In the genomic region with DNA sequence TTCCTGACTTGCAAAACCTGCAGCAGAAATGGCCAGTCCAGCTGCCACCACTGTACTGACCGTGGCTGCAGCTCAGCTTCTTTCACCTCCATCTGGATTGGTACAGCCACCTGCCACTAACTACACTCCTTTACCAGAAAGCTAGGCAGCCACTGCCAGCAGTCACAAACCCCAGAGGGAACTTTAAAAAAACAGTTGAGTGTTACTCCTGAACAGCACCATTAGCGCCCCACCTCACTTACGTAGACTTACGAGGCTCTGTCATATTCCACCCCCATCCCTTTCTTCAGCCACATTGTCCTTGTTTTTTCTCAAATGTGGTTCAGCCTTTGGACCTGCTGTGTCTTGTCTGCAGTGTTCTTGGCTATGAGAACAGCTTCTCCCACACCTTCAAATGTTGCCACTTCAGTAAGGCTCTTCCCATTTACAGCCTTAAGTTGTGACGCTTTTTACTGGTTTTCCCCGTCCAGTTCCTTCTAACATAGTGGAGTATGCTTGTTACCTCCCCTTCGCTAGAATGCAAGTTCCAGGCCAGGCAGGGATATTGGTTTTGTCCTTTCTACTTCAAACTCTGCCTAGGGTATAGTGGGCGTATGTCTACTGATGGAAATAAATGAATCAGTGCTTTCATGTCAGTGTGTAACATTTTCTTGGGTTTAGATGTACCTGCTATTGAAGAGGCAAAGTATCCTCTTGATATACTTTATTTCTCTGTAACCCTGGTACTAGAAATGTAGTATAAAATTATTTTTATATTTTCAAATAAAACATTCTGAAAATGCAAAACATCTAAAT, we compare ENCODE assay signal across 11 cellular contexts. TPM values are rescaled to one million over a fixed set of nuclear protein-coding genes. Genes with fewer than 3 reads are reported as not detected.
DNase-seq lines count a peak whose midpoint lies in the region; ATAC-seq and TF ChIP-seq lines count a peak whose summit lies in the region.
"Had no signal": no experiment of that assay in that cellular context is flagged by ENCODE, and none has a peak within 500 bp of the region (broad histone marks: within the 10 kb centered on the region; RNA-seq: fewer than 3 reads in every experiment).

No MANE protein-coding gene starts in this region.

- no peaks in the 10 kb centered on the region for H3K9me3 Mint-ChIP-seq in activated naive CD4-positive, alpha-beta T cell treated with anti-CD3 and anti-CD28 coated beads, Interleukin-2, amount 50 U/mL, for 24 hours
- no peaks in the 10 kb centered on the region for H3K9me3 Mint-ChIP-seq in stimulated activated naive B cell treated with anti-CD40 and anti-IgM and Interleukin-4, amounts not matched to agents 10 μg/mL and 1 μg/mL and 100 μg/mL, for 72 hours
- H3K9me3 Mint-ChIP-seq in Caco-2 (ENCODE audit: unreplicated experiment): no peaks in the 10 kb centered on the region

- H3K36me3 Mint-ChIP-seq in activated naive CD4-positive, alpha-beta T cell treated with anti-CD3 and anti-CD28 coated beads, Interleukin-2, amount 50 U/mL, for 24 hours: peaks cover 24% of the 10 kb centered on the region
- peaks cover 33 to 62% of the 10 kb centered on the region in 2 donors for H3K36me3 Mint-ChIP-seq in stimulated activated naive B cell treated with anti-CD40 and anti-IgM and Interleukin-4, amounts not matched to agents 10 μg/mL and 1 μg/mL and 100 μg/mL, for 72 hours
- H3K36me3 Mint-ChIP-seq in Caco-2 (ENCODE audit: insufficient read depth, unreplicated experiment): peaks cover 97% of the 10 kb centered on the region

- peaks cover 60% of the 10 kb centered on the region for H3K4me1 Mint-ChIP-seq in activated naive CD4-positive, alpha-beta T cell treated with anti-CD3 and anti-CD28 coated beads, Interleukin-2, amount 50 U/mL, for 24 hours
- H3K4me1 Mint-ChIP-seq in stimulated activated naive B cell treated with anti-CD40 and anti-IgM and Interleukin-4, amounts not matched to agents 10 μg/mL and 1 μg/mL and 100 μg/mL, for 72 hours: peaks cover 23 to 29% of the 10 kb centered on the region in 2 donors
- peaks cover 5% of the 10 kb centered on the region for H3K4me1 Mint-ChIP-seq in Caco-2 (ENCODE audit: low read depth, unreplicated experiment)

- H3K27ac ChIP-seq in SK-N-MC: peak overlapping the region; percentile 80

- H3K9ac ChIP-seq in SK-N-MC (ENCODE audit: insufficient read length): no peak overlapping the region
- H3K9ac ChIP-seq: SK-N-SH had no signal

- BruUV-seq in Caco-2 (replicated peaks; lab: Mats Ljungman, UMichigan): no TSS peak

- no peaks in the 10 kb centered on the region for H3K27me3 ChIP-seq in Caco-2 (replicated peaks; ENCODE audit: control insufficient read depth, insufficient read depth, low read length)

- CTCF ChIA-PET in Caco-2 (lab: Charles Lee): interaction anchor here (0.6 kb wide), 1 partner anchor 164 kb away, joined by 7 read pairs; no protein-coding TSS in a partner anchor

- peak; percentile 68 for ATAC-seq in esophagus mucosa
- no peak for ATAC-seq in stimulated activated naive B cell treated with anti-CD40 and anti-IgM and Interleukin-4, amounts not matched to agents 10 μg/mL and 1 μg/mL and 100 μg/mL, for 72 hours (replicated peaks)

- no peak for TF ChIP-seq CTCF in Caco-2 (IDR thresholded peaks at IDR 0.05; ENCODE audit: insufficient read depth in 1 of 2, low read depth in 1 of 2, low read length in 1 of 2, severe bottlenecking in 1 of 2, unreplicated experiment in 1 of 2)

- no peak for DNase-seq in activated naive CD4-positive, alpha-beta T cell treated with Interleukin-2 at 50 U/mL for 16 hours
- no peak for DNase-seq in SK-N-MC (ENCODE audit: low read depth, low spot score)
- DNase-seq in stimulated activated naive B cell treated with anti-CD40 and anti-IgM and Interleukin-4, amounts not matched to agents 10 μg/mL and 1 μg/mL and 100 μg/mL, for 72 hours: no peak
- no peak for DNase-seq in erythroblast (lab: John Stamatoyannopoulos, UW)
- no peak for DNase-seq in Caco-2
- DNase-seq in iPS-NIHi7 (ENCODE audit: extremely low spot score): no peak
- DNase-seq: NCI-H345; SK-N-SH; stimulated activated naive CD4-positive, alpha-beta T cell treated with Interleukin-2 at 50 U/mL for 16 hours had no signal

- intact Hi-C loops in Caco-2 (cut with micrococcal nuclease; ENCODE audit: unreplicated experiment): no loop called here

- no peak for TF ChIP-seq POLR2A in erythroblast (IDR thresholded peaks at IDR 0.05; ENCODE audit: low read length)

- POLR2A ChIA-PET in Caco-2 (lab: Charles Lee): no interaction called here

- H3K4me3 Mint-ChIP-seq in activated naive CD4-positive, alpha-beta T cell treated with anti-CD3 and anti-CD28 coated beads, Interleukin-2, amount 50 U/mL, for 24 hours: peak overlapping the region; percentile 15
- H3K4me3 Mint-ChIP-seq in stimulated activated naive B cell treated with anti-CD40 and anti-IgM and Interleukin-4, amounts not matched to agents 10 μg/mL and 1 μg/mL and 100 μg/mL, for 72 hours: peak overlapping the region in 1 of 2 donors; percentile 3
- no peak overlapping the region for H3K4me3 Mint-ChIP-seq in Caco-2 (ENCODE audit: unreplicated experiment)

- H3K4me3 ChIP-seq in SK-N-MC: no peak overlapping the region
- H3K4me3 ChIP-seq in Caco-2 (ENCODE audit: low read depth, low read length): no peak overlapping the region

- no peaks in the 10 kb centered on the region for H3K9me3 ChIP-seq in SK-N-MC (ENCODE audit: low read depth, low read length)
- no peaks in the 10 kb centered on the region for H3K9me3 ChIP-seq in Caco-2
- H3K9me3 ChIP-seq: SK-N-SH had no signal

- H3K4me1 ChIP-seq in Caco-2: no peaks in the 10 kb centered on the region

- no peaks in the 10 kb centered on the region for H3K27me3 Mint-ChIP-seq in activated naive CD4-positive, alpha-beta T cell treated with anti-CD3 and anti-CD28 coated beads, Interleukin-2, amount 50 U/mL, for 24 hours
- no peaks in the 10 kb centered on the region for H3K27me3 Mint-ChIP-seq in stimulated activated naive B cell treated with anti-CD40 and anti-IgM and Interleukin-4, amounts not matched to agents 10 μg/mL and 1 μg/mL and 100 μg/mL, for 72 hours
- H3K27me3 Mint-ChIP-seq in Caco-2 (ENCODE audit: insufficient read depth, unreplicated experiment): no peaks in the 10 kb centered on the region

- H3K36me3 ChIP-seq in SK-N-MC (ENCODE audit: insufficient read depth, low read length) (peaks cover 66% of the 10 kb centered on the region), Caco-2 (ENCODE audit: control insufficient read depth, insufficient read depth, low read length) (peaks cover 10% of the 10 kb centered on the region)

- peak overlapping the region; percentile 81 for H3K27ac Mint-ChIP-seq in activated naive CD4-positive, alpha-beta T cell treated with anti-CD3 and anti-CD28 coated beads, Interleukin-2, amount 50 U/mL, for 24 hours
- peak overlapping the region; percentile 70 for H3K27ac Mint-ChIP-seq in stimulated activated naive B cell treated with anti-CD40 and anti-IgM and Interleukin-4, amounts not matched to agents 10 μg/mL and 1 μg/mL and 100 μg/mL, for 72 hours
- no peak overlapping the region for H3K27ac Mint-ChIP-seq in Caco-2 (ENCODE audit: unreplicated experiment)

RNA-seq across cellular contexts. Expression of a gene that starts 17.1 kb away (rescaled TPM):
- total RNA-seq in esophagus mucosa (142 TPM), Caco-2 (2022) (322 and 332 TPM in 2 replicates)

RNA-seq across cellular contexts. Expression of a gene that starts 34.9 kb away (rescaled TPM):
- total RNA-seq in esophagus mucosa (179 TPM), Caco-2 (2022) (75.7 and 80.5 TPM in 2 replicates)
